ENCODE assay signal across 10 cellular contexts in genomic region chr1:24910751-24911650, GRCh38. TPM values are rescaled to one million over a fixed set of nuclear protein-coding genes. Genes with fewer than 3 reads are reported as not detected.
A peak's percentile ranks its signal among the peaks of the same experiment; 100 is the strongest.
DNase-seq lines count a peak whose midpoint lies in the region; TF ChIP-seq lines count a peak whose summit lies in the region.
"Had no signal": no experiment of that assay in that cellular context is flagged by ENCODE, and none has a peak within 500 bp of the region (broad histone marks: within the 10 kb centered on the region; RNA-seq: fewer than 3 reads in every experiment).

No MANE protein-coding gene starts in this region.

- H3K36me3 ChIP-seq in liver (ENCODE audit: control insufficient read depth in 4 of 4, insufficient read depth in 3 of 4, low read depth in 1 of 4, low read length in 3 of 4) (no peaks in the 10 kb centered on the region), suprapubic skin (no peaks in the 10 kb centered on the region), Karpas-422 (ENCODE audit: insufficient read depth, low read length) (peaks cover 14% of the 10 kb centered on the region)

- no peaks in the 10 kb centered on the region for H3K9me3 Mint-ChIP-seq in activated T-helper 1 cell treated with anti-CD3 and anti-CD28 coated beads, Interleukin-12 subunit alpha, Interleukin-12 subunit beta, Interleukin-2, Interleukin-4 antibody, amounts not matched to agents 30 ng/mL and 10 ng/mL and 1 ng/mL, durations not matched to agents 14 hours and 24 hours and 36 hours
- H3K9me3 Mint-ChIP-seq: naive B cell had no signal

- peaks cover 56% of the 10 kb centered on the region for H3K36me3 Mint-ChIP-seq in activated T-helper 1 cell treated with anti-CD3 and anti-CD28 coated beads, Interleukin-12 subunit alpha, Interleukin-12 subunit beta, Interleukin-2, Interleukin-4 antibody, amounts not matched to agents 30 ng/mL and 10 ng/mL and 1 ng/mL, durations not matched to agents 14 hours and 24 hours and 36 hours (ENCODE audit: low read depth)

- H2AFZ ChIP-seq in Karpas-422 (ENCODE audit: low read length) = no peak overlapping the region

- peaks cover 33% of the 10 kb centered on the region for H3K4me1 Mint-ChIP-seq in activated T-helper 1 cell treated with anti-CD3 and anti-CD28 coated beads, Interleukin-12 subunit alpha, Interleukin-12 subunit beta, Interleukin-2, Interleukin-4 antibody, amounts not matched to agents 30 ng/mL and 10 ng/mL and 1 ng/mL, durations not matched to agents 14 hours and 24 hours and 36 hours (ENCODE audit: low read depth)

- H3K4me3 ChIP-seq in liver (ENCODE audit: low read depth in 1 of 3, low read length in 3 of 3) (no peak overlapping the region), suprapubic skin (no peak overlapping the region), Karpas-422 (ENCODE audit: low read length) (no peak overlapping the region)

- TF ChIP-seq RAD21 in liver (IDR thresholded peaks at IDR 0.05) = no peak

- no peak overlapping the region for H3K9ac ChIP-seq in liver (ENCODE audit: low read depth in 1 of 2, low read length in 2 of 2)
- no peak overlapping the region for H3K9ac ChIP-seq in Karpas-422 (ENCODE audit: low read length)

- H3K4me1 ChIP-seq in liver (ENCODE audit: control insufficient read depth in 4 of 4, insufficient read depth in 4 of 4, low read length in 3 of 4) (no peaks in the 10 kb centered on the region), suprapubic skin (peaks cover 8% of the 10 kb centered on the region), Karpas-422 (ENCODE audit: low read length) (no peaks in the 10 kb centered on the region)

- no peaks in the 10 kb centered on the region for H3K9me2 ChIP-seq in Karpas-422 (replicated peaks; ENCODE audit: insufficient read depth, low read length)

- TF ChIP-seq CTCF in liver (IDR thresholded peaks at IDR 0.05; ENCODE audit: low read depth, low read length, missing input control) (no peak), suprapubic skin (IDR thresholded peaks at IDR 0.05) (no peak)

- intact Hi-C loops in activated T-helper 1 cell treated with anti-CD3 and anti-CD28 coated beads, Interleukin-12 subunit alpha, Interleukin-12 subunit beta, Interleukin-2, Interleukin-4 antibody, amounts not matched to agents 30 ng/mL and 10 ng/mL and 1 ng/mL, durations not matched to agents 14 hours and 24 hours and 36 hours (cut with micrococcal nuclease) = loop anchor here (2.0 kb wide), 1 partner anchor 14 kb away; no protein-coding TSS in a partner anchor

- 84% methylated on average over 20 of the region's 20 CpGs for WGBS in liver
- WGBS in suprapubic skin = 82% methylated on average over 19 of the region's 20 CpGs

- H3K9me3 ChIP-seq in liver (ENCODE audit: control insufficient read depth in 4 of 4, low read length in 3 of 4) = no peaks in the 10 kb centered on the region
- no peaks in the 10 kb centered on the region for H3K9me3 ChIP-seq in suprapubic skin
- no peaks in the 10 kb centered on the region for H3K9me3 ChIP-seq in Karpas-422 (ENCODE audit: low read length)

- H3K4me3 Mint-ChIP-seq in activated T-helper 1 cell treated with anti-CD3 and anti-CD28 coated beads, Interleukin-12 subunit alpha, Interleukin-12 subunit beta, Interleukin-2, Interleukin-4 antibody, amounts not matched to agents 30 ng/mL and 10 ng/mL and 1 ng/mL, durations not matched to agents 14 hours and 24 hours and 36 hours = no peak overlapping the region
- H3K4me3 Mint-ChIP-seq: naive B cell had no signal

- no peak overlapping the region for H3K4me2 ChIP-seq in Karpas-422 (ENCODE audit: low read depth, low read length, poor library complexity, severe bottlenecking)

- DNase-seq in NOMO-1 treated with DMSO at 0.1 percent for 48 hours (lab: John Stamatoyannopoulos, UW; ENCODE audit: unreplicated experiment) = peak; percentile 2
- no peak for DNase-seq in NOMO-1 treated with dmso at 0.1 percent for 144 hours (lab: John Stamatoyannopoulos, UW; ENCODE audit: unreplicated experiment)
- peak; percentile 51 for DNase-seq in activated T-helper 1 cell treated with anti-CD3 and anti-CD28 coated beads, Interleukin-12 subunit alpha, Interleukin-12 subunit beta, Interleukin-2, Interleukin-4 antibody, amounts not matched to agents 30 ng/mL and 10 ng/mL and 1 ng/mL, durations not matched to agents 14 hours and 24 hours and 36 hours (ENCODE audit: low spot score)
- peak in 1 of 2 donors; percentile 70 for DNase-seq in suprapubic skin (ENCODE audit: low spot score in 2 of 2)
- DNase-seq in 8988T = no peak
- no peak for DNase-seq in Karpas-422
- no peak for DNase-seq in nucleus accumbens (lab: John Stamatoyannopoulos, UW)
- DNase-seq: naive B cell had no signal

- TF ChIP-seq EP300 in suprapubic skin (IDR thresholded peaks at IDR 0.05) = no peak

- H3K27me3 ChIP-seq in liver (ENCODE audit: control insufficient read depth in 4 of 4, insufficient read depth in 4 of 4, low read length in 3 of 4) = no peaks in the 10 kb centered on the region
- no peaks in the 10 kb centered on the region for H3K27me3 ChIP-seq in suprapubic skin
- H3K27me3 ChIP-seq in Karpas-422 (ENCODE audit: low read length) = no peaks in the 10 kb centered on the region

- no peaks in the 10 kb centered on the region for H3K27me3 Mint-ChIP-seq in activated T-helper 1 cell treated with anti-CD3 and anti-CD28 coated beads, Interleukin-12 subunit alpha, Interleukin-12 subunit beta, Interleukin-2, Interleukin-4 antibody, amounts not matched to agents 30 ng/mL and 10 ng/mL and 1 ng/mL, durations not matched to agents 14 hours and 24 hours and 36 hours (ENCODE audit: insufficient read depth)
- H3K27me3 Mint-ChIP-seq: naive B cell had no signal

- H3K27ac ChIP-seq in liver (ENCODE audit: low read depth in 1 of 2, low read length in 2 of 2) (peak overlapping the region in 1 of 2 donors; percentile 10), suprapubic skin (peak overlapping the region; percentile 62), Karpas-422 (ENCODE audit: low read length) (no peak overlapping the region)
- H3K27ac ChIP-seq: 22Rv1 had no signal

- TF ChIP-seq POLR2A in suprapubic skin (IDR thresholded peaks at IDR 0.05) = peak in 1 of 2 donors; percentile 36

- no peaks in the 10 kb centered on the region for H3K79me2 ChIP-seq in Karpas-422 (ENCODE audit: low read length)

- peaks cover 18% of the 10 kb centered on the region; the same call in 1 of the 2 replicates for H4K20me1 ChIP-seq in Karpas-422 (ENCODE audit: insufficient read depth, low read depth, low read length)

- peak overlapping the region; percentile 83 for H3K27ac Mint-ChIP-seq in activated T-helper 1 cell treated with anti-CD3 and anti-CD28 coated beads, Interleukin-12 subunit alpha, Interleukin-12 subunit beta, Interleukin-2, Interleukin-4 antibody, amounts not matched to agents 30 ng/mL and 10 ng/mL and 1 ng/mL, durations not matched to agents 14 hours and 24 hours and 36 hours

TF ChIP-seq in liver, 16 proteins besides CTCF, POLR2A, EP300 and RAD21:
- no peak for TF ChIP-seq EGR1 (IDR thresholded peaks at IDR 0.05; ENCODE audit: low read depth in 2 of 2)
- TF ChIP-seq NR2F2 (IDR thresholded peaks at IDR 0.05) = no peak
- TF ChIP-seq SP1 (IDR thresholded peaks at IDR 0.05) = peak; percentile 10
- no peak for TF ChIP-seq HNF4A (conservative IDR thresholded peaks at IDR 0.05)
TF ChIP-seq in liver: peak in this region for 1.

RNA-seq across cellular contexts. Expression of gene RUNX3, which starts 19.1 kb away (rescaled TPM):
- total RNA-seq in activated T-helper 1 cell treated with anti-CD3 and anti-CD28 coated beads, Interleukin-12 subunit alpha, Interleukin-12 subunit beta, Interleukin-2, Interleukin-4 antibody, amounts not matched to agents 30 ng/mL and 10 ng/mL and 1 ng/mL, durations not matched to agents 14 hours and 24 hours and 36 hours = 133 and 140 TPM in 2 replicates
- 1 to 10 TPM in 1 of 2 donors, under 1 TPM in 1; 0.84 to 1.1 TPM for total RNA-seq in liver
- polyA plus RNA-seq in liver = under 1 TPM; 0.43 to 0.92 TPM
- total RNA-seq in suprapubic skin = 10 to 100 TPM in 3 of 4 donors, 1 to 10 TPM in 1; 7.9 to 18.7 (median 13.8) TPM
- total RNA-seq in Karpas-422 (2014; rRNA removed; shearing (Covaris generic); ENCODE audit: low replicate concordance) = 35.2 and 36.6 TPM in 2 replicates

Comparison
In these comparisons a context has a peak if more than half of its experiments do, and no peak if none do; other contexts are left out.
1. DNase-seq: peak in NOMO-1 treated with DMSO at 0.1 percent for 48 hours (single experiment) and activated T-helper 1 cell treated with anti-CD3 and anti-CD28 coated beads, Interleukin-12 subunit alpha, Interleukin-12 subunit beta, Interleukin-2, Interleukin-4 antibody, amounts not matched to agents 30 ng/mL and 10 ng/mL and 1 ng/mL, durations not matched to agents 14 hours and 24 hours and 36 hours (single experiment); none in NOMO-1 treated with dmso at 0.1 percent for 144 hours (single experiment), 8988T (single experiment), Karpas-422 (single experiment) and nucleus accumbens (0 of 56).
2. RNA of gene RUNX3, which starts 19.1 kb away (total RNA-seq): 133 to 140 TPM in activated T-helper 1 cell treated with anti-CD3 and anti-CD28 coated beads, Interleukin-12 subunit alpha, Interleukin-12 subunit beta, Interleukin-2, Interleukin-4 antibody, amounts not matched to agents 30 ng/mL and 10 ng/mL and 1 ng/mL, durations not matched to agents 14 hours and 24 hours and 36 hours, 35.2 to 36.6 TPM in Karpas-422 and 7.9 to 18.7 TPM in suprapubic skin; 0.84 to 1.1 TPM in liver; every median in the first group is over 4 times any median in the second.